ENCODE assay signal across 8 cellular contexts in the genomic region with DNA sequence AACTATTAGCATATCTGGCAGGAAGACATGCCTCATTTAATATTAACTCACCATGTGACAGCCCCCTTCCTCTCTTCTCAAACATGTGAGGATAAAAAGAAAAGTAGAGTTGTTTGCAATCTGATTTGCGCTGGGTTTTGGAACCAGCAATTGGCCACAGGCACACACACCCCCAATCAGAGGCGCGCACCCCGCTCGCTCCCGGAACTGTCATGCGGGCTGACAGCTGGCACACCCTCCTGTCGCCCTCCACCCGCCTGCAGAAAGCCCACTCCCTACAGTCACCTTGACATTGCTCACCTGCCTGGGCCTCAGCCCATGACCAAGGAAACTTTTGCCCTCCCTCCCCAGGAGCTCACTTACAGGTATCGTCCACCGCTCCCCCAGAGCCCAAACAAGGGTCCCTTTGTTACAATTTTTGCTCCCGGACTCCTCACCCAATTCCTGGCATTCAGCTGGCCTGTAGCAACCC. TPM values are rescaled to one million over a fixed set of nuclear protein-coding genes. Genes with fewer than 3 reads are reported as not detected.
A peak's percentile ranks its signal among the peaks of the same experiment; 100 is the strongest.
DNase-seq lines count a peak whose midpoint lies in the region; ATAC-seq and TF ChIP-seq lines count a peak whose summit lies in the region.

No MANE protein-coding gene starts in this region.

- no peaks in the 10 kb centered on the region for H3K9me3 ChIP-seq in muscle layer of duodenum (ENCODE audit: control insufficient read depth in 1 of 2, low read length in 2 of 2)

- no peak for TF ChIP-seq CTCF in RWPE1 (conservative IDR thresholded peaks at IDR 0.05; ENCODE audit: low read depth)

- intact Hi-C loops in Right ventricle myocardium inferior (cut with DNase I) (loop anchor here (2.0 to 5.0 kb wide), 4 partner anchors 58 to 278 kb away; no protein-coding TSS in a partner anchor), cardiac septum (cut with DNase I) (loop anchor here (2.0 kb wide), 3 partner anchors 56 to 102 kb away; no protein-coding TSS in a partner anchor)

- DNase-seq in Right ventricle myocardium inferior (ENCODE audit: missing footprints) (peak; percentile 70), cardiac septum (ENCODE audit: low spot score) (no peak), RWPE1 (ENCODE audit: low spot score) (peak; percentile 48), erythroblast (lab: John Stamatoyannopoulos, UW) (peak; percentile 83), cortex of kidney (lab: John Stamatoyannopoulos, UW) (no peak), HCEC 1CT (no peak)

- no peak for TF ChIP-seq POLR2A in erythroblast (IDR thresholded peaks at IDR 0.05; ENCODE audit: low read length)

- ATAC-seq in Right ventricle myocardium inferior (peak; percentile 20), GM18867 (IDR thresholded peaks at IDR 0.05; ENCODE audit: unreplicated experiment) (no peak)

- H3K27me3 ChIP-seq in muscle layer of duodenum (ENCODE audit: low read depth, low read length) = no peaks in the 10 kb centered on the region

- POLR2A ChIA-PET in RWPE1 (lab: Yijun Ruan, JAX; ENCODE audit: low non-redundant PET) = no interaction called here

- H3K4me1 ChIP-seq in muscle layer of duodenum (ENCODE audit: control insufficient read depth in 1 of 2, insufficient read depth in 2 of 2, low read length in 2 of 2) = peaks cover 0 to 3% of the 10 kb centered on the region in 2 donors

- H3K36me3 ChIP-seq in muscle layer of duodenum (ENCODE audit: control insufficient read depth in 1 of 2, insufficient read depth in 2 of 2, low read length in 2 of 2) = no peaks in the 10 kb centered on the region

- CTCF ChIA-PET in RWPE1 (lab: Yijun Ruan, JAX) = interaction anchor here (0.6 to 2.3 kb wide), 6 partner anchors 12 to 158 kb away, joined by 3 to 9 read pairs (median 4); no protein-coding TSS in a partner anchor

- H3K27ac ChIP-seq in RWPE1 = peak overlapping the region; percentile 96
- peak overlapping the region; percentile 85 for H3K27ac ChIP-seq in muscle layer of duodenum (ENCODE audit: low read length)

- H3K4me3 ChIP-seq in muscle layer of duodenum (ENCODE audit: low read depth in 1 of 2, low read length in 2 of 2) = peak overlapping the region; percentile 67 to 90

RNA-seq across cellular contexts. Expression of a gene that starts 1.1 kb away (rescaled TPM):
- total RNA-seq in Right ventricle myocardium inferior = 15.2 TPM
- 15.0 TPM for total RNA-seq in cardiac septum

Comparison
In these comparisons a context has a peak if more than half of its experiments do, and no peak if none do; other contexts are left out.
1. DNase-seq: peak in Right ventricle myocardium inferior (single experiment), RWPE1 (single experiment) and erythroblast (2 of 2); none in cardiac septum (single experiment), cortex of kidney (single experiment) and HCEC 1CT (single experiment).